Comparison of ENCODE assay signal across 1 cellular context in genomic region chr20:36050436-36051317, GRCh38.
TF ChIP-seq lines count a peak whose summit lies in the region.

No MANE protein-coding gene starts in this region.

TF ChIP-seq in K562, 482 proteins besides CTCF, POLR2A, EP300 and RAD21 (continued from another document and continues in another):
- TF ChIP-seq THAP12 (CRISPR knock-in tag; IDR thresholded peaks at IDR 0.05) (peak; percentile 80; the same call in 1 of the 2 replicates), STAT5B (CRISPR knock-in tag; IDR thresholded peaks at IDR 0.05) (no peak), PHTF2 (CRISPR knock-in tag; IDR thresholded peaks at IDR 0.05) (no peak), HLTF (IDR thresholded peaks at IDR 0.05) (peak; percentile 22; the same call in 1 of the 2 replicates), U2AF2 (optimal IDR thresholded peaks at IDR 0.05; ENCODE audit: low read depth, low read length) (no peak), SAFB (IDR thresholded peaks at IDR 0.05; ENCODE audit: borderline replicate concordance, low read depth, low read length) (peak; percentile 48; the same call in 1 of the 2 replicates), MECOM (CRISPR knock-in tag; IDR thresholded peaks at IDR 0.05) (no peak), KDM1A (IDR thresholded peaks at IDR 0.05) (no peak; a peak in 1 of 4 replicates), E2F8 (IDR thresholded peaks at IDR 0.05; ENCODE audit: low read depth, partially characterized antibody) (peak; percentile 86), E2F1 (CRISPR knock-in tag; IDR thresholded peaks at IDR 0.05) (peak; percentile 74), FUS (optimal IDR thresholded peaks at IDR 0.05; ENCODE audit: low read depth, low read length) (no peak), ZNF785 (CRISPR knock-in tag; IDR thresholded peaks at IDR 0.05) (no peak), THRB (CRISPR knock-in tag; conservative IDR thresholded peaks at IDR 0.05) (no peak), ZFP30 (CRISPR knock-in tag; IDR thresholded peaks at IDR 0.05; ENCODE audit: borderline replicate concordance) (no peak), TFAP4 (CRISPR knock-in tag; IDR thresholded peaks at IDR 0.05; ENCODE audit: borderline replicate concordance) (no peak; the same call in 1 of the 2 replicates), PCBP2 (IDR thresholded peaks at IDR 0.05; ENCODE audit: low read depth, low read length, poor library complexity, severe bottlenecking) (peak; percentile 31), ZNF165 (CRISPR knock-in tag; IDR thresholded peaks at IDR 0.05; ENCODE audit: borderline replicate concordance) (no peak; the same call in 1 of the 2 replicates), ELF4 (CRISPR knock-in tag; IDR thresholded peaks at IDR 0.05) (no peak), ARID4B (CRISPR knock-in tag; IDR thresholded peaks at IDR 0.05) (no peak; the same call in none of the 2 replicates), ZNF3 (CRISPR knock-in tag; IDR thresholded peaks at IDR 0.05) (no peak), SAFB2 (IDR thresholded peaks at IDR 0.05; ENCODE audit: borderline replicate concordance, low read depth, low read length, severe bottlenecking) (no peak), ZNF586 (CRISPR knock-in tag; conservative IDR thresholded peaks at IDR 0.05) (no peak), ZNF124 (CRISPR knock-in tag; IDR thresholded peaks at IDR 0.05) (no peak), ZNF75A (CRISPR knock-in tag; IDR thresholded peaks at IDR 0.05) (0 out of 2 replicates have a peak, but pooled peaks have one; percentile 19), PHF8 (IDR thresholded peaks at IDR 0.05; ENCODE audit: borderline replicate concordance, low read length) (peak; percentile 82; the same call in 1 of the 2 replicates), SREBF2 (CRISPR knock-in tag; IDR thresholded peaks at IDR 0.05) (no peak), ZZZ3 (IDR thresholded peaks at IDR 0.05) (no peak), ZNF431 (CRISPR knock-in tag; IDR thresholded peaks at IDR 0.05) (no peak), SNRNP70 (optimal IDR thresholded peaks at IDR 0.05; ENCODE audit: low read depth, low read length) (no peak), E2F4 (CRISPR knock-in tag; IDR thresholded peaks at IDR 0.05; ENCODE audit: low read depth) (peak; percentile 63; the same call in 1 of the 2 replicates), ARHGAP35 (IDR thresholded peaks at IDR 0.05; ENCODE audit: partially characterized antibody) (no peak), ETV1 (tag; conservative IDR thresholded peaks at IDR 0.05; ENCODE audit: low read depth) (peak; percentile 94), MTA3 (IDR thresholded peaks at IDR 0.05; ENCODE audit: borderline replicate concordance) (peak; percentile 13; the same call in 1 of the 2 replicates), TOE1 (IDR thresholded peaks at IDR 0.05; ENCODE audit: borderline replicate concordance) (peak; percentile 90), TOE1 (CRISPR knock-in tag; IDR thresholded peaks at IDR 0.05; ENCODE audit: borderline replicate concordance, low read depth) (no peak), CREM (IDR thresholded peaks at IDR 0.05; ENCODE audit: low read depth) (peak; percentile 84), IRF1 (CRISPR knock-in tag; IDR thresholded peaks at IDR 0.05; ENCODE audit: borderline replicate concordance) (no peak; the same call in 1 of the 2 replicates), ZNF347 (CRISPR knock-in tag; IDR thresholded peaks at IDR 0.05; ENCODE audit: low read depth) (no peak), NELFE (IDR thresholded peaks at IDR 0.05; ENCODE audit: insufficient read depth, insufficient read length) (no peak), BRF2 (IDR thresholded peaks at IDR 0.05; ENCODE audit: borderline replicate concordance, insufficient read depth, insufficient read length) (no peak), PTBP1 (IDR thresholded peaks at IDR 0.05; ENCODE audit: low read depth, low read length) (no peak), RFX1 (IDR thresholded peaks at IDR 0.05) (no peak), FOXK1 (CRISPR knock-in tag; IDR thresholded peaks at IDR 0.05; ENCODE audit: borderline replicate concordance) (no peak; the same call in 1 of the 2 replicates), ZNF280A (IDR thresholded peaks at IDR 0.05; ENCODE audit: low read depth, partially characterized antibody) (no peak), ZNF174 (CRISPR knock-in tag; IDR thresholded peaks at IDR 0.05) (no peak; the same call in 1 of the 2 replicates), ZC3H8 (IDR thresholded peaks at IDR 0.05) (no peak)
